11 cellular contexts compared by ENCODE assay signal in genomic region chr12:53481957-53482586, GRCh38. TPM values are rescaled to one million over a fixed set of nuclear protein-coding genes. Genes with fewer than 3 reads are reported as not detected.
DNase-seq lines count a peak whose midpoint lies in the region; ATAC-seq and TF ChIP-seq lines count a peak whose summit lies in the region.
"Had no signal": no experiment of that assay in that cellular context is flagged by ENCODE, and none has a peak within 500 bp of the region (broad histone marks: within the 10 kb centered on the region; RNA-seq: fewer than 3 reads in every experiment).

No MANE protein-coding gene starts in this region.

- no peaks in the 10 kb centered on the region for H3K9me3 Mint-ChIP-seq in naive thymus-derived CD8-positive, alpha-beta T cell
- H3K9me3 Mint-ChIP-seq: dendritic cell treated with granulocyte-macrophage colony-stimulating factor and Interleukin-4, amounts not matched to agents 40 ng/mL and 50 ng/mL, for 4 days had no signal

- TF ChIP-seq CTCF in DND-41 (IDR thresholded peaks at IDR 0.05; ENCODE audit: borderline replicate concordance, extremely low read depth, low read length, poor library complexity, severe bottlenecking) = peak; percentile 57

- in situ Hi-C loops in KBM-7 (cut with MboI; ENCODE audit: low pct_unique_long_range_greater_than_20kb, low sequenced_read_pairs) = no loop called here

- no peak for TF ChIP-seq POLR2A in GM18505 (IDR thresholded peaks at IDR 0.05; ENCODE audit: borderline replicate concordance, extremely low read depth, insufficient read depth, insufficient read length)

- ATAC-seq in DND-41 (ENCODE audit: insufficient read depth, low read depth) (peak; percentile 58), GM19395 (IDR thresholded peaks at IDR 0.05; ENCODE audit: unreplicated experiment) (no peak), GM21423 (IDR thresholded peaks at IDR 0.05; ENCODE audit: unreplicated experiment) (no peak), GM18505 (IDR thresholded peaks at IDR 0.05; ENCODE audit: unreplicated experiment) (no peak)
- peak; percentile 32 to 81 for ATAC-seq in naive thymus-derived CD8-positive, alpha-beta T cell

- H3K27me3 Mint-ChIP-seq in naive thymus-derived CD8-positive, alpha-beta T cell = no peaks in the 10 kb centered on the region
- H3K27me3 Mint-ChIP-seq: dendritic cell treated with granulocyte-macrophage colony-stimulating factor and Interleukin-4, amounts not matched to agents 40 ng/mL and 50 ng/mL, for 4 days had no signal

- H4K20me1 ChIP-seq in DND-41 (ENCODE audit: insufficient read depth, low read length) = peaks cover 58% of the 10 kb centered on the region

- H3K9me3 ChIP-seq in DND-41 (ENCODE audit: insufficient read depth, low read length, severe bottlenecking) = no peaks in the 10 kb centered on the region

- peak overlapping the region in 9 of 10 donors; percentile 8 to 94 (median 48) for H3K27ac Mint-ChIP-seq in naive thymus-derived CD8-positive, alpha-beta T cell
- H3K27ac Mint-ChIP-seq: dendritic cell treated with granulocyte-macrophage colony-stimulating factor and Interleukin-4, amounts not matched to agents 40 ng/mL and 50 ng/mL, for 4 days had no signal

- H3K4me2 ChIP-seq in DND-41 (ENCODE audit: insufficient read depth, low read length) = no peak overlapping the region

- no peak overlapping the region for H3K27ac ChIP-seq in DND-41 (ENCODE audit: low read length)

- H3K36me3 Mint-ChIP-seq in naive thymus-derived CD8-positive, alpha-beta T cell = peaks cover 0 to 78% (median 5%) of the 10 kb centered on the region in 3 donors

- H3K4me3 Mint-ChIP-seq in naive thymus-derived CD8-positive, alpha-beta T cell = no peak overlapping the region
- H3K4me3 Mint-ChIP-seq: dendritic cell treated with granulocyte-macrophage colony-stimulating factor and Interleukin-4, amounts not matched to agents 40 ng/mL and 50 ng/mL, for 4 days had no signal

- H3K36me3 ChIP-seq in DND-41 (ENCODE audit: insufficient read depth, low read length) = peaks cover 97% of the 10 kb centered on the region

- POLR2A ChIA-PET in naive thymus-derived CD8-positive, alpha-beta T cell (lab: Charles Lee) = interaction anchor here (1.0 to 1.8 kb wide), 11 partner anchors 9 to 41 kb away, joined by 3 to 6 read pairs (median 4); partner anchors contain the start of genes PCBP2, PRR13 and TARBP2

- peaks cover under 1 to 16% (median 4%) of the 10 kb centered on the region in 4 donors for H3K4me1 Mint-ChIP-seq in naive thymus-derived CD8-positive, alpha-beta T cell

- no peak overlapping the region for H3K9ac ChIP-seq in DND-41 (ENCODE audit: low read depth, low read length)

- no peak overlapping the region for H3K4me3 ChIP-seq in DND-41 (ENCODE audit: low read depth in 1 of 2, low read length in 2 of 2)
- H3K4me3 ChIP-seq: skin epidermis had no signal

- peaks cover 20% of the 10 kb centered on the region for H3K79me2 ChIP-seq in DND-41 (ENCODE audit: insufficient read depth, low read length)

- no peaks in the 10 kb centered on the region for H3K27me3 ChIP-seq in DND-41 (ENCODE audit: insufficient read depth, low read length, poor library complexity)

- H2AFZ ChIP-seq in DND-41 (ENCODE audit: low read depth, low read length) = no peak overlapping the region

- DNase-seq in DND-41 = peak; percentile 34
- DNase-seq in KBM-7 = peak; percentile 36
- DNase-seq in astrocyte of the hippocampus (ENCODE audit: low read depth, low spot score) = peak; percentile 48
- DNase-seq in naive thymus-derived CD8-positive, alpha-beta T cell = peak in 1 of 10 donors; percentile 30
- no peak for DNase-seq in stimulated activated naive CD4-positive, alpha-beta T cell (lab: John Stamatoyannopoulos, UW)

- H3K4me1 ChIP-seq in DND-41 (ENCODE audit: insufficient read depth, low read length) = no peaks in the 10 kb centered on the region

RNA-seq across cellular contexts. Expression of gene MAP3K12, which starts 17.2 kb away (rescaled TPM):
- 10 to 100 TPM; 17.2 to 23.8 TPM for total RNA-seq in naive thymus-derived CD8-positive, alpha-beta T cell
- polyA plus RNA-seq in naive thymus-derived CD8-positive, alpha-beta T cell = 1 to 10 TPM; 2.4 to 3.9 (median 3.4) TPM

RNA-seq across cellular contexts. Expression of gene TARBP2, which starts 19.0 kb away (rescaled TPM):
- 10 to 100 TPM; 45.2 to 46.1 TPM for total RNA-seq in naive thymus-derived CD8-positive, alpha-beta T cell
- 10 to 100 TPM; 27.0 to 32.1 (median 27.9) TPM for polyA plus RNA-seq in naive thymus-derived CD8-positive, alpha-beta T cell

RNA-seq across cellular contexts. Expression of gene NPFF, which starts 25.2 kb away (rescaled TPM):
- not detected for total RNA-seq in naive thymus-derived CD8-positive, alpha-beta T cell
- not detected for polyA plus RNA-seq in naive thymus-derived CD8-positive, alpha-beta T cell
- total RNA-seq: RPMI7951 had no signal

RNA-seq across cellular contexts. Expression of gene PCBP2, which starts 30.2 kb away (rescaled TPM):
- total RNA-seq in naive thymus-derived CD8-positive, alpha-beta T cell = 100 to 1,000 TPM; 858 to 917 TPM
- 100 to 1,000 TPM; 143 to 157 (median 152) TPM for polyA plus RNA-seq in naive thymus-derived CD8-positive, alpha-beta T cell

RNA-seq across cellular contexts. Expression of gene PRR13, which starts 40.5 kb away (rescaled TPM):
- total RNA-seq in naive thymus-derived CD8-positive, alpha-beta T cell = 100 to 1,000 TPM; 215 to 217 TPM
- 100 to 1,000 TPM; 513 to 535 (median 534) TPM for polyA plus RNA-seq in naive thymus-derived CD8-positive, alpha-beta T cell

Comparison
In these comparisons a context has a peak if more than half of its experiments do, and no peak if none do; other contexts are left out.
1. ATAC-seq: peak in DND-41 (single experiment) and naive thymus-derived CD8-positive, alpha-beta T cell (2 of 2); none in GM19395 (single experiment), GM21423 (single experiment) and GM18505 (single experiment).
2. DNase-seq: peak in DND-41 (single experiment), KBM-7 (single experiment) and astrocyte of the hippocampus (single experiment); none in stimulated activated naive CD4-positive, alpha-beta T cell (0 of 6).